Comparison of ENCODE assay signal across 9 cellular contexts in the genomic region with DNA sequence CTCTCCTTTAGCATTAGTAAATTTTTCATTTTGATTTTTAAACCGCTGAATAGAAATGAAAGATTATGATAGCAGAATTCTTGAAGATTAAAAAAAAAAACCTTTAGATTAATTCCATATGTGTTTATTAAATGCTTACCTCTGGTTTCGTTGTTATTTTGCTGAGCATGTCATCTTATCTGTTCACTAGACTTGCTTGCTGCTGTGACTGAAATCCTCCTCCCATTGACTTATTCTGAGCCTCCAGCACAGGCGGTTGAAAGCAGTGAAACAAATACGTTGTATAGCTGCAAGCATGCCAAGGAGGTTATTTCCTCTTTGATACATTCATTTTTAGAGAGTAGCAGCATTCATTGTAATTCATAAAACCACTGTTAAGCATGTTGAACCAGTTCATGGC. TPM values are rescaled to one million over a fixed set of nuclear protein-coding genes. Genes with fewer than 3 reads are reported as not detected.
DNase-seq lines count a peak whose midpoint lies in the region; ATAC-seq and TF ChIP-seq lines count a peak whose summit lies in the region.
"Had no signal": no experiment of that assay in that cellular context is flagged by ENCODE, and none has a peak within 500 bp of the region (broad histone marks: within the 10 kb centered on the region; RNA-seq: fewer than 3 reads in every experiment).

A gene (minus strand): TSS at position 210 of the 400 bp plus-strand sequence. CDS start 1,278 bp downstream, outside the sequence.

- H3K36me3 Mint-ChIP-seq in T-helper 17 cell (ENCODE audit: low read depth): peaks cover 2% of the 10 kb centered on the region

- H3K4me3 ChIP-seq in fibroblast of the aortic adventitia (ENCODE audit: low read depth, low read length) (peak within 1 kb of the TSS; percentile 18), MG63 (no peak within 1 kb of the TSS)

- no peak for TF ChIP-seq CTCF in fibroblast of the aortic adventitia (IDR thresholded peaks at IDR 0.05; ENCODE audit: insufficient read depth, low read length)

- H3K9me3 ChIP-seq in T-helper 17 cell (ENCODE audit: control insufficient read depth, low read length, poor library complexity, severe bottlenecking) (no peaks in the 10 kb centered on the region), MG63 (no peaks in the 10 kb centered on the region)

- peak within 1 kb of the TSS; percentile 82 for H3K27ac Mint-ChIP-seq in T-helper 17 cell

- H3K4me1 Mint-ChIP-seq in T-helper 17 cell: peaks cover 16% of the 10 kb centered on the region

- no peaks in the 10 kb centered on the region; the same call in 1 of the 2 replicates for H3K36me3 ChIP-seq in MG63

- peak; percentile 14 for DNase-seq in NCI-H2196 (lab: John Stamatoyannopoulos, UW; ENCODE audit: unreplicated experiment)
- DNase-seq in NCI-H2196 treated with DMSO at 0.1 percent for 48 hours (lab: John Stamatoyannopoulos, UW; ENCODE audit: unreplicated experiment): no peak
- no peak for DNase-seq in T-helper 17 cell
- DNase-seq in fibroblast of the aortic adventitia (ENCODE audit: low read depth): peak; percentile 61
- peak; percentile 37 for DNase-seq in putamen (ENCODE audit: low spot score)
- no peak for DNase-seq in NCI-H187 treated with DMSO at 0.1 percent for 48 hours (lab: John Stamatoyannopoulos, UW)
- DNase-seq in MG63: no peak
- DNase-seq in NCI-H2029 (lab: John Stamatoyannopoulos, UW): no peak
- DNase-seq: NCI-H1092 had no signal

- ATAC-seq in T-helper 17 cell: peak; percentile 32

- H3K27me3 Mint-ChIP-seq in T-helper 17 cell: no peaks in the 10 kb centered on the region

- no peaks in the 10 kb centered on the region for H3K27me3 ChIP-seq in MG63

- peak within 1 kb of the TSS; percentile 62 for H3K4me3 Mint-ChIP-seq in T-helper 17 cell

RNA-seq across cellular contexts. Expression of the gene that starts here (rescaled TPM):
- total RNA-seq in T-helper 17 cell (not detected), fibroblast of the aortic adventitia (ENCODE audit: low replicate concordance) (17.4 and 33.0 TPM in 2 replicates)
- not detected in 2 replicates for total RNA-seq in MG63 (2014; rRNA removed; shearing (Covaris generic); ENCODE audit: low replicate concordance)

Comparison
In these comparisons a context has a peak if more than half of its experiments do, and no peak if none do; other contexts are left out.
1. RNA of the gene that starts here (total RNA-seq): 17.4 to 33.0 TPM in fibroblast of the aortic adventitia; not detected in T-helper 17 cell and not detected in MG63; every median in the first group is over 10 times any median in the second.
2. DNase-seq: peak in NCI-H2196 (single experiment), fibroblast of the aortic adventitia (single experiment) and putamen (single experiment); none in NCI-H2196 treated with DMSO at 0.1 percent for 48 hours (single experiment), T-helper 17 cell (0 of 3), NCI-H187 treated with DMSO at 0.1 percent for 48 hours (single experiment), MG63 (single experiment) and NCI-H2029 (single experiment).
3. Peak in ATAC-seq in T-helper 17 cell; RNA of the gene not detected or under 1 TPM.